11 cellular contexts compared by ENCODE assay signal in the genomic region with DNA sequence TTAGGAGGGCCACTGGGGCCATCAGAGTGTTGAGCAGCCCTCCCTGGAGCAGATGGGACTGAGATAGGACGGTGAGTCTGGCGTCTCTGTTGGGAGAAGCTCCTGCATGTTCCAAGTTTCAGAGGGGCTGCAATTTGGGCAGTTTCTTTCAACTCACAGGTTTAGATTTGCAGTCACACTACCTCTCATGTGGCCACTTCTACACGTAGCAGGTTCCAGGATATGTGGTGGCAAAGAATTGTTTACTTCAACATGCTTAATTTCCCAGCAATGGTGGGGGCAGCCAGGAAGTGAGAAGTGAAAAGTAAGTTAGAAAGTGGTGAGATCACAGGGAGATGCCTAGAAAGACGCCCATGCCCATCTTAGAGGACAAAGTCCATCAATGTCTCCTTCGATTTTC. TPM values are rescaled to one million over a fixed set of nuclear protein-coding genes. Genes with fewer than 3 reads are reported as not detected.
DNase-seq lines count a peak whose midpoint lies in the region; ATAC-seq and TF ChIP-seq lines count a peak whose summit lies in the region.
"Had no signal": no experiment of that assay in that cellular context is flagged by ENCODE, and none has a peak within 500 bp of the region (broad histone marks: within the 10 kb centered on the region; RNA-seq: fewer than 3 reads in every experiment).

No MANE protein-coding gene starts in this region.

- no peak for TF ChIP-seq CTCF in GM06990 (IDR thresholded peaks at IDR 0.05; ENCODE audit: insufficient read depth, low read length, poor library complexity, severe bottlenecking)
- TF ChIP-seq CTCF in nephron (IDR thresholded peaks at IDR 0.05; ENCODE audit: unreplicated experiment in 3 of 3), result no peak
- TF ChIP-seq CTCF in ascending aorta (IDR thresholded peaks at IDR 0.05), result no peak
- TF ChIP-seq CTCF in testis (IDR thresholded peaks at IDR 0.05), result no peak

- CTCF ChIA-PET in activated naive CD4-positive, alpha-beta T cell treated with anti-CD3 and anti-CD28 coated beads for 36 hours (lab: Charles Lee), result interaction anchor here (0.6 to 3.1 kb wide), 7 partner anchors 8 to 389 kb away, joined by 3 to 17 read pairs (median 4); no protein-coding TSS in a partner anchor

- H3K9ac ChIP-seq in HUES64 (ENCODE audit: low read depth, low read length), result no peak overlapping the region

- H3K27me3 ChIP-seq in GM06990 (replicated peaks; ENCODE audit: control insufficient read depth, insufficient read depth, low read length) (no peaks in the 10 kb centered on the region), HUES64 (ENCODE audit: insufficient read depth, low read length) (no peaks in the 10 kb centered on the region), ascending aorta (no peaks in the 10 kb centered on the region), testis (no peaks in the 10 kb centered on the region)
- H3K27me3 ChIP-seq: MG63 had no signal

- H3K36me3 ChIP-seq in GM06990 (ENCODE audit: control insufficient read depth, insufficient read depth, low read length) (no peaks in the 10 kb centered on the region; the same call in 1 of the 2 replicates), HUES64 (ENCODE audit: insufficient read depth, low read length) (peaks cover 2% of the 10 kb centered on the region; the same call in 1 of the 2 replicates), ascending aorta (no peaks in the 10 kb centered on the region), testis (ENCODE audit: low read depth, missing control alignments) (no peaks in the 10 kb centered on the region)
- H3K36me3 ChIP-seq: MG63 had no signal

- TF ChIP-seq POLR2A in testis (IDR thresholded peaks at IDR 0.05), result no peak

- H3K27me3 Mint-ChIP-seq in activated naive CD4-positive, alpha-beta T cell treated with anti-CD3 and anti-CD28 coated beads for 36 hours (ENCODE audit: low read depth), result no peaks in the 10 kb centered on the region
- H3K27me3 Mint-ChIP-seq in nephron (ENCODE audit: low read depth), result no peaks in the 10 kb centered on the region

- H3K4me3 ChIP-seq in GM06990 (replicated peaks; ENCODE audit: low read depth, low read length) (peak overlapping the region; percentile 11; the same call in 1 of the 2 replicates), HUES64 (ENCODE audit: low read length) (no peak overlapping the region), ascending aorta (no peak overlapping the region), testis (no peak overlapping the region)
- H3K4me3 ChIP-seq: MG63 had no signal

- H3K27ac ChIP-seq in HUES64 (ENCODE audit: low read depth, low read length) (0 out of 2 replicates have a peak overlapping the region, but pooled peaks have one; percentile 34), ascending aorta (no peak overlapping the region), testis (no peak overlapping the region)
- H3K27ac ChIP-seq: C4-2B had no signal

- no peaks in the 10 kb centered on the region for H3K9me3 Mint-ChIP-seq in activated naive CD4-positive, alpha-beta T cell treated with anti-CD3 and anti-CD28 coated beads for 36 hours
- no peaks in the 10 kb centered on the region for H3K9me3 Mint-ChIP-seq in nephron

- WGBS in HUES64, result 87% methylated on average over 5 of the region's 5 CpGs
- WGBS in testis, 2 donors, result 75 to 80% methylated on average over 3 to 5 of the region's 5 CpGs

- intact Hi-C loops in activated naive CD4-positive, alpha-beta T cell treated with anti-CD3 and anti-CD28 coated beads for 36 hours (cut with micrococcal nuclease), result loop anchor here (1.0 to 5.0 kb wide), 7 partner anchors 8 to 388 kb away; no protein-coding TSS in a partner anchor
- intact Hi-C loops in ascending aorta (cut with DNase I) (no loop called here), testis (cut with DNase I; ENCODE audit: low total_unique reads) (no loop called here)

- DNase-seq in GM06990 (ENCODE audit: extremely low read depth, insufficient read length) (no peak), OCI-M1 (lab: John Stamatoyannopoulos, UW) (no peak), ascending aorta (ENCODE audit: low spot score in 2 of 2) (no peak), testis (no peak)
- peak; percentile 91 for DNase-seq in activated naive CD4-positive, alpha-beta T cell treated with anti-CD3 and anti-CD28 coated beads for 36 hours
- DNase-seq: MG63, NCI-H774 had no signal

- no peak for ATAC-seq in HG03139 (IDR thresholded peaks at IDR 0.05; ENCODE audit: unreplicated experiment)

- peaks cover 59% of the 10 kb centered on the region for H3K36me3 Mint-ChIP-seq in activated naive CD4-positive, alpha-beta T cell treated with anti-CD3 and anti-CD28 coated beads for 36 hours (ENCODE audit: low read depth)
- peaks cover 56% of the 10 kb centered on the region for H3K36me3 Mint-ChIP-seq in nephron (ENCODE audit: low read depth)

- peak overlapping the region; percentile 98 for H3K27ac Mint-ChIP-seq in activated naive CD4-positive, alpha-beta T cell treated with anti-CD3 and anti-CD28 coated beads for 36 hours
- peak overlapping the region; percentile 1 to 50 (median 16) for H3K27ac Mint-ChIP-seq in nephron

- peaks cover 99% of the 10 kb centered on the region for H3K4me1 Mint-ChIP-seq in activated naive CD4-positive, alpha-beta T cell treated with anti-CD3 and anti-CD28 coated beads for 36 hours (ENCODE audit: low read depth)
- peaks cover 58% of the 10 kb centered on the region for H3K4me1 Mint-ChIP-seq in nephron

- peak overlapping the region; percentile 46 for H3K4me3 Mint-ChIP-seq in activated naive CD4-positive, alpha-beta T cell treated with anti-CD3 and anti-CD28 coated beads for 36 hours
- no peak overlapping the region for H3K4me3 Mint-ChIP-seq in nephron

- peaks cover 33% of the 10 kb centered on the region for H3K4me1 ChIP-seq in HUES64 (ENCODE audit: insufficient read depth, low read length)
- peaks cover 0 to 2% of the 10 kb centered on the region in 2 donors for H3K4me1 ChIP-seq in ascending aorta
- peaks cover 36% of the 10 kb centered on the region for H3K4me1 ChIP-seq in testis

- H3K9me3 ChIP-seq in HUES64 (ENCODE audit: insufficient read depth, low read depth, low read length) (no peaks in the 10 kb centered on the region), ascending aorta (no peaks in the 10 kb centered on the region), testis (no peaks in the 10 kb centered on the region)
- H3K9me3 ChIP-seq: MG63 had no signal

RNA-seq across cellular contexts. Expression of a gene that starts 9.3 kb away (rescaled TPM):
- polyA plus RNA-seq in HUES64 (2013, experiment 1 of 2), result 37.7 TPM
- 43.4 TPM for polyA plus RNA-seq in HUES64 (2013, experiment 2 of 2)
- 100 to 1,000 TPM; 106 to 113 TPM for total RNA-seq in activated naive CD4-positive, alpha-beta T cell treated with anti-CD3 and anti-CD28 coated beads for 36 hours
- total RNA-seq in ascending aorta, result 57.6 TPM
- 100 to 1,000 TPM; 105 to 168 TPM for total RNA-seq in testis
- 67.7 TPM for polyA plus RNA-seq in testis (ENCODE audit: insufficient read depth, low read depth, low replicate concordance)
